Comparison of ENCODE assay signal across 11 cellular contexts in the genomic region with DNA sequence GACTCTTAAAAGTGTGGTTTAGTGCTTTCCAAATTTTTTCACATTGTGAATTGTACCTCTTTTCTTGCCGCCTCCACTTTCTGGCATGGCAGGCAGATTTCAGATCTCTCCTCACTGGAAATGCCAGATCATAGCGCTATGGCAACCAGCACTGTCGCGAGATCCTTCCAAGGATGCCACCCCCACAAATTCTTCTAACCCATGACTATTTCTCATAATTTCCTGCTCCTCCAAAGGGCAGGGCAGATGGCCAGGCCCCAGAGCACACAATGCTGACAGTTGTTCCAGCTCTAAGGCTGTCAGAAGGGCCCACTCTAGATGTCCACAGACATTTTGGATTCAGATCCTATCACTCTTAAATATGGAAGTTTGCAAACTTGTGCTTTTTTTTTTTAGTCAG.
DNase-seq lines count a peak whose midpoint lies in the region; ATAC-seq and TF ChIP-seq lines count a peak whose summit lies in the region.
"Had no signal": no experiment of that assay in that cellular context is flagged by ENCODE, and none has a peak within 500 bp of the region (broad histone marks: within the 10 kb centered on the region; RNA-seq: fewer than 3 reads in every experiment).

No MANE protein-coding gene starts in this region.

- ATAC-seq in Right ventricle myocardium inferior = peak; percentile 70
- ATAC-seq in lung (ENCODE audit: insufficient read depth, low FRiP score) = peak; percentile 75
- peak; percentile 50 for ATAC-seq in aorta (ENCODE audit: low FRiP score)
- ATAC-seq: stimulated activated memory B cell treated with anti-CD40 and anti-IgM and Interleukin-4, amounts not matched to agents 10 μg/mL and 1 μg/mL and 100 μg/mL, for 72 hours had no signal

- no peak overlapping the region for H3K4me3 Mint-ChIP-seq in endodermal cell
- H3K4me3 Mint-ChIP-seq: stimulated activated memory B cell treated with anti-CD40 and anti-IgM and Interleukin-4, amounts not matched to agents 10 μg/mL and 1 μg/mL and 100 μg/mL, for 72 hours had no signal

- H3K27me3 ChIP-seq in endodermal cell (ENCODE audit: control insufficient read depth, insufficient read depth, low read length, poor library complexity, severe bottlenecking) (no peaks in the 10 kb centered on the region), lung (ENCODE audit: control insufficient read depth, insufficient read depth) (no peaks in the 10 kb centered on the region), aorta (ENCODE audit: control insufficient read depth in 1 of 2, insufficient read depth in 2 of 2, low read length in 1 of 2) (no peaks in the 10 kb centered on the region), spleen (replicated peaks in 1 of 7) (no peaks in the 10 kb centered on the region)
- H3K27me3 ChIP-seq: colonic mucosa had no signal

- H3K27ac ChIP-seq in endodermal cell (ENCODE audit: low read depth, low read length) (peak overlapping the region; percentile 89), lung (ENCODE audit: low read depth in 1 of 2, low read length in 1 of 2) (no peak overlapping the region), aorta (ENCODE audit: low read depth in 1 of 2, low read length in 2 of 2) (no peak overlapping the region), spleen (no peak overlapping the region)
- H3K27ac ChIP-seq: colonic mucosa had no signal

- H3K9me3 ChIP-seq in endodermal cell (ENCODE audit: control insufficient read depth, low read length) (no peaks in the 10 kb centered on the region), lung (ENCODE audit: control insufficient read depth in 2 of 2, insufficient read depth in 1 of 2, low read length in 1 of 2) (no peaks in the 10 kb centered on the region), aorta (ENCODE audit: control insufficient read depth, low read length) (no peaks in the 10 kb centered on the region), spleen (no peaks in the 10 kb centered on the region)
- H3K9me3 ChIP-seq: colonic mucosa had no signal

- 60 to 89% methylated on average over 2 to 4 of the region's 4 CpGs for WGBS in endodermal cell (ENCODE audit: insufficient coverage in 1 of 2, insufficient read length in 1 of 2), 2 experiments
- 74 to 84% methylated on average over 4 of the region's 4 CpGs for WGBS in lung, 2 donors
- 29 to 30% methylated on average over 4 of the region's 4 CpGs for WGBS in aorta, 2 donors
- WGBS in spleen, 5 donors = 61 to 74% (median 70%) methylated on average over 4 of the region's 4 CpGs

- H3K4me3 ChIP-seq in endodermal cell (ENCODE audit: low read length) (no peak overlapping the region), lung (no peak overlapping the region), aorta (ENCODE audit: low read length in 2 of 2) (no peak overlapping the region), spleen (no peak overlapping the region)
- H3K4me3 ChIP-seq: colonic mucosa had no signal

- no peak for TF ChIP-seq POLR2A in spleen (IDR thresholded peaks at IDR 0.05)

- H3K27ac Mint-ChIP-seq in endodermal cell = no peak overlapping the region
- H3K27ac Mint-ChIP-seq: stimulated activated memory B cell treated with anti-CD40 and anti-IgM and Interleukin-4, amounts not matched to agents 10 μg/mL and 1 μg/mL and 100 μg/mL, for 72 hours had no signal

- H3K9ac ChIP-seq in endodermal cell (ENCODE audit: extremely low read depth, low read length, poor library complexity, severe bottlenecking) = no peak overlapping the region

- no peaks in the 10 kb centered on the region for H3K9me3 Mint-ChIP-seq in endodermal cell

- H3K27me3 Mint-ChIP-seq in endodermal cell (ENCODE audit: insufficient read depth) = no peaks in the 10 kb centered on the region
- H3K27me3 Mint-ChIP-seq: stimulated activated memory B cell treated with anti-CD40 and anti-IgM and Interleukin-4, amounts not matched to agents 10 μg/mL and 1 μg/mL and 100 μg/mL, for 72 hours had no signal

- intact Hi-C loops in Right ventricle myocardium inferior (cut with DNase I) = no loop called here
- intact Hi-C loops in cardiac septum (cut with DNase I) = loop anchor here (10.0 kb wide), 1 partner anchor 84 kb away; no protein-coding TSS in a partner anchor
- intact Hi-C loops in aorta (cut with DNase I) = no loop called here
- intact Hi-C loops in spleen (cut with DNase I; ENCODE audit: low total_unique reads) = no loop called here

- no peaks in the 10 kb centered on the region for H3K36me3 Mint-ChIP-seq in endodermal cell (ENCODE audit: low read depth)
- H3K36me3 Mint-ChIP-seq: stimulated activated memory B cell treated with anti-CD40 and anti-IgM and Interleukin-4, amounts not matched to agents 10 μg/mL and 1 μg/mL and 100 μg/mL, for 72 hours had no signal

- H3K4me1 Mint-ChIP-seq in endodermal cell = peaks cover 12% of the 10 kb centered on the region
- H3K4me1 Mint-ChIP-seq: stimulated activated memory B cell treated with anti-CD40 and anti-IgM and Interleukin-4, amounts not matched to agents 10 μg/mL and 1 μg/mL and 100 μg/mL, for 72 hours had no signal

- DNase-seq in Right ventricle myocardium inferior (ENCODE audit: missing footprints) (peak; percentile 75), cardiac septum (ENCODE audit: low spot score) (no peak), endodermal cell (no peak), lung (ENCODE audit: low spot score) (peak; percentile 30), aorta (peak; percentile 65 to 75), spleen (no peak), cortex of kidney (lab: John Stamatoyannopoulos, UW) (no peak), kidney glomerular epithelial cell (lab: John Stamatoyannopoulos, UW) (no peak)
- DNase-seq: 8988T, colonic mucosa had no signal

- TF ChIP-seq CTCF in endodermal cell (conservative IDR thresholded peaks at IDR 0.05) = no peak
- TF ChIP-seq CTCF in lung (IDR thresholded peaks at IDR 0.05; ENCODE audit: control extremely low read depth, extremely low read depth) = no peak
- TF ChIP-seq CTCF in spleen (IDR thresholded peaks at IDR 0.05 in 8 of 11, conservative IDR thresholded peaks at IDR 0.05 in 3 of 11) = no peak

- H3K36me3 ChIP-seq in endodermal cell (ENCODE audit: control insufficient read depth, insufficient read depth, low read length) (no peaks in the 10 kb centered on the region), lung (ENCODE audit: control insufficient read depth in 2 of 2, insufficient read depth in 2 of 2, low read length in 2 of 2) (no peaks in the 10 kb centered on the region), aorta (ENCODE audit: control insufficient read depth in 1 of 2, insufficient read depth in 2 of 2, low read length in 1 of 2) (no peaks in the 10 kb centered on the region), spleen (no peaks in the 10 kb centered on the region)
- H3K36me3 ChIP-seq: colonic mucosa had no signal

- no peaks in the 10 kb centered on the region for H3K4me1 ChIP-seq in endodermal cell (ENCODE audit: control insufficient read depth, insufficient read depth, low read length)
- H3K4me1 ChIP-seq in lung (ENCODE audit: control insufficient read depth in 2 of 2, insufficient read depth in 2 of 2, low read length in 2 of 2) = no peaks in the 10 kb centered on the region
- H3K4me1 ChIP-seq in aorta (ENCODE audit: control insufficient read depth in 1 of 2, insufficient read depth in 2 of 2, low read length in 2 of 2) = no peaks in the 10 kb centered on the region
- no peaks in the 10 kb centered on the region for H3K4me1 ChIP-seq in spleen
- H3K4me1 ChIP-seq: colonic mucosa had no signal

Comparison
In these comparisons a context has a peak if more than half of its experiments do, and no peak if none do; other contexts are left out.
1. DNase-seq: peak in Right ventricle myocardium inferior (single experiment), lung (single experiment) and aorta (2 of 2); none in cardiac septum (single experiment), endodermal cell (single experiment), spleen (single experiment), cortex of kidney (single experiment) and kidney glomerular epithelial cell (single experiment).
2. Peak in every context shown above with its lines, with median percentiles within 50 percentile points of each other: ATAC-seq.